Comparison of ENCODE assay signal across 13 cellular contexts in genomic region chr11:17475666-17476316, GRCh38. TPM values are rescaled to one million over a fixed set of nuclear protein-coding genes. Genes with fewer than 3 reads are reported as not detected.
A peak's percentile ranks its signal among the peaks of the same experiment; 100 is the strongest.
DNase-seq lines count a peak whose midpoint lies in the region; ATAC-seq and TF ChIP-seq lines count a peak whose summit lies in the region.
"Had no signal": no experiment of that assay in that cellular context is flagged by ENCODE, and none has a peak within 500 bp of the region (broad histone marks: within the 10 kb centered on the region; RNA-seq: fewer than 3 reads in every experiment).

No MANE protein-coding gene starts in this region.

- no peak for TF ChIP-seq EP300 in esophagus muscularis mucosa (IDR thresholded peaks at IDR 0.05)

- H3K9me3 Mint-ChIP-seq in osteocyte (ENCODE audit: unreplicated experiment): no peaks in the 10 kb centered on the region
- H3K9me3 Mint-ChIP-seq in natural killer cell: no peaks in the 10 kb centered on the region
- H3K9me3 Mint-ChIP-seq: activated T-helper 1 cell treated with anti-CD3 and anti-CD28 coated beads, Interleukin-12 subunit alpha, Interleukin-12 subunit beta, Interleukin-2, Interleukin-4 antibody, amounts not matched to agents 30 ng/mL and 10 ng/mL and 1 ng/mL, durations not matched to agents 14 hours and 24 hours and 36 hours; natural killer cell treated with Interleukin-12 subunit alpha and Interleukin-12 subunit beta and Interleukin-15 and Interleukin-18, amount 100 ng/mL, for 72 hours had no signal

- no peak for TF ChIP-seq CTCF in Loucy (conservative IDR thresholded peaks at IDR 0.05; ENCODE audit: low read length)
- TF ChIP-seq CTCF in esophagus muscularis mucosa (IDR thresholded peaks at IDR 0.05): no peak
- no peak for TF ChIP-seq CTCF in osteocyte (IDR thresholded peaks at IDR 0.05)
- no peak for TF ChIP-seq CTCF in colonic mucosa (IDR thresholded peaks at IDR 0.05)
- no peak for TF ChIP-seq CTCF in GM13977 (IDR thresholded peaks at IDR 0.05; ENCODE audit: extremely low read depth, insufficient read depth, missing control alignments)
- no peak for TF ChIP-seq CTCF in natural killer cell (IDR thresholded peaks at IDR 0.05)

- peak overlapping the region; percentile 35 for H3K4me2 ChIP-seq in Loucy (ENCODE audit: low read depth, low read length, poor library complexity, severe bottlenecking)
- H3K4me2 ChIP-seq: KMS-11 had no signal

- H3K4me3 Mint-ChIP-seq in osteocyte (ENCODE audit: unreplicated experiment) (peak overlapping the region; percentile 46), natural killer cell (no peak overlapping the region)
- H3K4me3 Mint-ChIP-seq: activated T-helper 1 cell treated with anti-CD3 and anti-CD28 coated beads, Interleukin-12 subunit alpha, Interleukin-12 subunit beta, Interleukin-2, Interleukin-4 antibody, amounts not matched to agents 30 ng/mL and 10 ng/mL and 1 ng/mL, durations not matched to agents 14 hours and 24 hours and 36 hours; natural killer cell treated with Interleukin-12 subunit alpha and Interleukin-12 subunit beta and Interleukin-15 and Interleukin-18, amount 100 ng/mL, for 72 hours had no signal

- in situ Hi-C loops in GM13977 (cut with MboI; ENCODE audit: low pct_unique_long_range_greater_than_20kb, low sequenced_read_pairs, unreplicated experiment): no loop called here

- H4K20me1 ChIP-seq in Loucy (ENCODE audit: insufficient read depth, low read length, poor library complexity, severe bottlenecking): no peaks in the 10 kb centered on the region

- intact Hi-C loops in esophagus muscularis mucosa (cut with DNase I) (no loop called here), colonic mucosa (cut with DNase I) (no loop called here), natural killer cell (cut with micrococcal nuclease) (no loop called here)

- no peak for TF ChIP-seq POLR2A in esophagus muscularis mucosa (IDR thresholded peaks at IDR 0.05; ENCODE audit: low read depth)

- WGBS in esophagus muscularis mucosa: 7% methylated on average over 20 of the region's 31 CpGs

- peak; percentile 50 for DNase-seq in D341Med (ENCODE audit: low spot score)
- no peak for DNase-seq in esophagus muscularis mucosa (ENCODE audit: extremely low spot score)
- no peak for DNase-seq in osteocyte (ENCODE audit: extremely low spot score, unreplicated experiment)
- DNase-seq in colonic mucosa: no peak
- no peak for DNase-seq in activated gamma-delta T cell treated with Interleukin-2 at 50 U/mL for 16 hours
- no peak for DNase-seq in GM13977 (ENCODE audit: low spot score)
- DNase-seq in natural killer cell: no peak
- DNase-seq: NCI-H524 treated with DMSO at 0.1 percent for 48 hours, T-helper 9 cell had no signal

- peaks cover 7% of the 10 kb centered on the region for H3K4me1 Mint-ChIP-seq in osteocyte (ENCODE audit: unreplicated experiment)
- H3K4me1 Mint-ChIP-seq in natural killer cell: no peaks in the 10 kb centered on the region

- H3K27me3 Mint-ChIP-seq in osteocyte (ENCODE audit: unreplicated experiment): peaks cover 85% of the 10 kb centered on the region
- peaks cover 47 to 70% of the 10 kb centered on the region in 2 donors for H3K27me3 Mint-ChIP-seq in natural killer cell (ENCODE audit: low read depth in 2 of 2)

- H3K36me3 Mint-ChIP-seq in osteocyte (ENCODE audit: unreplicated experiment) (no peaks in the 10 kb centered on the region), natural killer cell (no peaks in the 10 kb centered on the region)
- H3K36me3 Mint-ChIP-seq: natural killer cell treated with Interleukin-12 subunit alpha and Interleukin-12 subunit beta and Interleukin-15 and Interleukin-18, amount 100 ng/mL, for 72 hours had no signal

- no peaks in the 10 kb centered on the region for H3K36me3 ChIP-seq in Loucy (ENCODE audit: insufficient read depth, low read length)
- H3K36me3 ChIP-seq in esophagus muscularis mucosa: no peaks in the 10 kb centered on the region
- H3K36me3 ChIP-seq in colonic mucosa: no peaks in the 10 kb centered on the region

- peak overlapping the region; percentile 15; the same call in 1 of the 2 replicates for H2AFZ ChIP-seq in Loucy (ENCODE audit: low read length)

- H3K27me3 ChIP-seq in Loucy (ENCODE audit: insufficient read depth, low read length, poor library complexity, severe bottlenecking) (peaks cover 20% of the 10 kb centered on the region), esophagus muscularis mucosa (peaks cover 0 to 74% (median 12%) of the 10 kb centered on the region in 4 donors), colonic mucosa (peaks cover 26% of the 10 kb centered on the region)

- H3F3A ChIP-seq in Loucy (ENCODE audit: low read depth): no peaks in the 10 kb centered on the region

- H3K4me1 ChIP-seq in Loucy (ENCODE audit: insufficient read depth, low read length, poor library complexity, severe bottlenecking) (no peaks in the 10 kb centered on the region), esophagus muscularis mucosa (peaks cover 0 to 22% (median 14%) of the 10 kb centered on the region in 4 donors), colonic mucosa (no peaks in the 10 kb centered on the region)

- no peak overlapping the region for H3K9ac ChIP-seq in Loucy (ENCODE audit: low read depth, low read length, poor library complexity, severe bottlenecking)
- no peak overlapping the region for H3K9ac ChIP-seq in colonic mucosa (ENCODE audit: low read depth in 2 of 2, low read length in 2 of 2)
- H3K9ac ChIP-seq: KMS-11 had no signal

- H3K79me2 ChIP-seq in Loucy (ENCODE audit: insufficient read depth, low read length): no peaks in the 10 kb centered on the region

- no peak overlapping the region for H3K27ac Mint-ChIP-seq in osteocyte (ENCODE audit: unreplicated experiment)
- H3K27ac Mint-ChIP-seq in natural killer cell: no peak overlapping the region
- H3K27ac Mint-ChIP-seq: activated T-helper 1 cell treated with anti-CD3 and anti-CD28 coated beads, Interleukin-12 subunit alpha, Interleukin-12 subunit beta, Interleukin-2, Interleukin-4 antibody, amounts not matched to agents 30 ng/mL and 10 ng/mL and 1 ng/mL, durations not matched to agents 14 hours and 24 hours and 36 hours; natural killer cell treated with Interleukin-12 subunit alpha and Interleukin-12 subunit beta and Interleukin-15 and Interleukin-18, amount 100 ng/mL, for 72 hours had no signal

- H3K9me3 ChIP-seq in Loucy (ENCODE audit: insufficient read depth, low read depth, low read length) (no peaks in the 10 kb centered on the region), esophagus muscularis mucosa (no peaks in the 10 kb centered on the region), colonic mucosa (no peaks in the 10 kb centered on the region)

- H3K9me2 ChIP-seq in Loucy (replicated peaks; ENCODE audit: low read depth, low read length): no peaks in the 10 kb centered on the region

- H3K27ac ChIP-seq in esophagus muscularis mucosa (replicated peaks in 1 of 4) (no peak overlapping the region), colonic mucosa (no peak overlapping the region)
- H3K27ac ChIP-seq: KMS-11 had no signal

- ATAC-seq in natural killer cell: no peak
- ATAC-seq: natural killer cell treated with Interleukin-12 subunit alpha and Interleukin-12 subunit beta and Interleukin-15 and Interleukin-18, amount 100 ng/mL, for 72 hours had no signal

- H3K4me3 ChIP-seq in Loucy (ENCODE audit: low read length, poor library complexity, severe bottlenecking) (no peak overlapping the region), esophagus muscularis mucosa (peak overlapping the region in 3 of 4 donors; percentile 14 to 40 (median 37)), colonic mucosa (no peak overlapping the region)

RNA-seq across cellular contexts. Expression of gene ABCC8, which starts 0.9 kb away (rescaled TPM):
- 1 to 10 TPM in 3 of 4 donors, under 1 TPM in 1; 0.63 to 2.5 (median 1.7) TPM for total RNA-seq in esophagus muscularis mucosa
- not detected in 2 replicates for total RNA-seq in osteocyte
- total RNA-seq in colonic mucosa: 1 to 10 TPM; 2.1 to 4.7 TPM
- not detected for total RNA-seq in natural killer cell
- total RNA-seq: natural killer cell treated with Interleukin-12 subunit alpha and Interleukin-12 subunit beta and Interleukin-15 and Interleukin-18, amount 100 ng/mL, for 72 hours had no signal

Comparison
In these comparisons a context has a peak if more than half of its experiments do, and no peak if none do; other contexts are left out.
1. H3K4me3 ChIP-seq: peak in esophagus muscularis mucosa (3 of 4); none in Loucy (single experiment) and colonic mucosa (single experiment).